ENCODE assay signal across 12 cellular contexts in the genomic region with DNA sequence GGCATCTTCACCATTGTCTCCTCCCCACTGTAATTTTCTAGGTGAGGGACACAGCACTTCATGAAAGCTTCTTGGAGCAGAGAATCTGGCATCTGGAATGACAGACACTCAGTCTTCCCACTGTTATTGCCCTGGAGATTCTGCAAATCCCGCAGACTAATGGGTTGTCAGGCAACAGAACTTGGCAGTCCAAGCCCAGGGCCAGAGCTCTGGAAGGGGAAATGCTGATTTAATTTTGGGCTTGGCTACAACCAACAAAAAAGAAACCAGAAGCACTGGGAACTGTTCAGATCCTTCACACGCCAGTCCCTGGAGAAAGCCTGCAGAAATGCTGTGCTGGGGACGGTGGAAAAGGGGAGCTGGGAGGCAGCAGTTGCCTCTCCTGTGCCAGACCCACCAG.
A peak's percentile ranks its signal among the peaks of the same experiment; 100 is the strongest.
DNase-seq lines count a peak whose midpoint lies in the region; ATAC-seq lines count a peak whose summit lies in the region.
"Had no signal": no experiment of that assay in that cellular context is flagged by ENCODE, and none has a peak within 500 bp of the region (broad histone marks: within the 10 kb centered on the region; RNA-seq: fewer than 3 reads in every experiment).

No MANE protein-coding gene starts in this region.

- H3K36me3 ChIP-seq in BLaER1 (peaks cover 7% of the 10 kb centered on the region), MG63 (peaks cover 37% of the 10 kb centered on the region)

- no peak for DNase-seq in stimulated activated effector memory CD8-positive, alpha-beta T cell treated with anti-CD3 and anti-CD28 coated beads, Interleukin-12 subunit alpha, Interleukin-12 subunit beta, amount 100 ng/mL, for 72 hours (ENCODE audit: low spot score in 2 of 2)
- no peak for DNase-seq in NCI-H2196 treated with DMSO at 0.1 percent for 48 hours (lab: John Stamatoyannopoulos, UW; ENCODE audit: unreplicated experiment)
- DNase-seq in stimulated activated CD4-positive, alpha-beta T cell treated with anti-CD3 and anti-CD28 coated beads, Interleukin-1b, Interleukin-23, amount 100 ng/mL, for 48 hours: no peak
- DNase-seq in MG63: no peak
- DNase-seq: activated CD4-positive, CD25-positive, alpha-beta regulatory T cell; amniotic stem cell; NCI-H82 had no signal

- ATAC-seq in stimulated activated effector memory CD8-positive, alpha-beta T cell treated with anti-CD3 and anti-CD28 coated beads, Interleukin-12 subunit alpha, Interleukin-12 subunit beta, amount 100 ng/mL, for 72 hours: no peak
- no peak for ATAC-seq in GM18511 (IDR thresholded peaks at IDR 0.05; ENCODE audit: unreplicated experiment)

- H3K27ac ChIP-seq in BLaER1: no peak overlapping the region
- H3K27ac ChIP-seq in cingulate gyrus (ENCODE audit: low read depth, low read length): peak overlapping the region; percentile 81
- H3K27ac ChIP-seq in layer of hippocampus (ENCODE audit: low read depth, low read length): peak overlapping the region; percentile 79
- H3K27ac ChIP-seq: SK-N-MC had no signal

- H3K9me3 Mint-ChIP-seq in stimulated activated effector memory CD8-positive, alpha-beta T cell treated with anti-CD3 and anti-CD28 coated beads, Interleukin-12 subunit alpha, Interleukin-12 subunit beta, amount 100 ng/mL, for 72 hours: no peaks in the 10 kb centered on the region

- H3K4me2 ChIP-seq in BLaER1: peak overlapping the region; percentile 4; the same call in 1 of the 2 replicates

- H3K4me3 ChIP-seq in BLaER1 (no peak overlapping the region), MG63 (no peak overlapping the region)
- H3K4me3 ChIP-seq: SK-N-MC had no signal

- peak overlapping the region; percentile 55 for H3K27ac Mint-ChIP-seq in stimulated activated effector memory CD8-positive, alpha-beta T cell treated with anti-CD3 and anti-CD28 coated beads, Interleukin-12 subunit alpha, Interleukin-12 subunit beta, amount 100 ng/mL, for 72 hours

- H3K9me3 ChIP-seq in BLaER1: no peaks in the 10 kb centered on the region
- H3K9me3 ChIP-seq in MG63: no peaks in the 10 kb centered on the region

- H3K9ac ChIP-seq in BLaER1: no peak overlapping the region

- no peaks in the 10 kb centered on the region for H3K27me3 ChIP-seq in BLaER1
- H3K27me3 ChIP-seq in layer of hippocampus (ENCODE audit: control insufficient read depth, insufficient read depth, low read length): no peaks in the 10 kb centered on the region
- H3K27me3 ChIP-seq in MG63: no peaks in the 10 kb centered on the region

- peaks cover 13% of the 10 kb centered on the region for H3K4me1 Mint-ChIP-seq in stimulated activated effector memory CD8-positive, alpha-beta T cell treated with anti-CD3 and anti-CD28 coated beads, Interleukin-12 subunit alpha, Interleukin-12 subunit beta, amount 100 ng/mL, for 72 hours

- peaks cover 76% of the 10 kb centered on the region for H3K4me1 ChIP-seq in BLaER1

- peaks cover 35% of the 10 kb centered on the region for H4K20me1 ChIP-seq in BLaER1

- H3K36me3 Mint-ChIP-seq in stimulated activated effector memory CD8-positive, alpha-beta T cell treated with anti-CD3 and anti-CD28 coated beads, Interleukin-12 subunit alpha, Interleukin-12 subunit beta, amount 100 ng/mL, for 72 hours: peaks cover 8% of the 10 kb centered on the region

- no peak overlapping the region for H3K4me3 Mint-ChIP-seq in stimulated activated effector memory CD8-positive, alpha-beta T cell treated with anti-CD3 and anti-CD28 coated beads, Interleukin-12 subunit alpha, Interleukin-12 subunit beta, amount 100 ng/mL, for 72 hours
